In the genomic region with DNA sequence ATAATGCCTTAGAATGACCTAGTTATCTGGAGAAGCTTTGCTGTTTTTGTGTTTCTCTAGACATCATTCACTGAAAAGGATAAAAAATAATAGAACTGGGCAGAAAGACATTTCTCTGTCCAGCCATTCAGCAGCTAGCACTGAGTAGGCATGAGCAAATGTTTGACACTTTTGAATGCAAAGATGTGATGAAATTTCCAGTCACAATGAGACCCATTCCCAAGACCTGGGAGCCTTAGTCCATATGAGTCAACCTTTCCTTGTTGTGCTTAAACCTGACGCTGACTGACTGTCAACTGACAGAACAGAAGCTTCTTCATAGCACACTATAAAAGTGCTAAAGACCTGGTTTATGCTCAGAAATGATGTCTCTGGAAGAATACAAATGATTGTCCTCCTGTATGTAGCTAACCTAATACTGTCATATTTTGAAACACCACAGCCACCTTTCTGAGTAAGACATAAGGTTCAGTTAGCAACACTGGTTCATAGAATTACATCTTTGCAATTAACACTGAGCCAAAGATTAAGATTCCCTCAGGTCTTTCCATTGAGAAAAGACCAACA, we compare ENCODE assay signal across 18 cellular contexts. TPM values are rescaled to one million over a fixed set of nuclear protein-coding genes. Genes with fewer than 3 reads are reported as not detected.
DNase-seq lines count a peak whose midpoint lies in the region; ATAC-seq, FAIRE-seq and TF ChIP-seq lines count a peak whose summit lies in the region.
"Had no signal": no experiment of that assay in that cellular context is flagged by ENCODE, and none has a peak within 500 bp of the region (broad histone marks: within the 10 kb centered on the region; RNA-seq: fewer than 3 reads in every experiment).

No MANE protein-coding gene starts in this region.

- peaks cover 5% of the 10 kb centered on the region for H3K4me1 ChIP-seq in RWPE2 (ENCODE audit: insufficient read depth, poor library complexity, severe bottlenecking)
- peaks cover 14% of the 10 kb centered on the region for H3K4me1 ChIP-seq in endothelial cell of umbilical vein (ENCODE audit: control insufficient read depth, extremely low read depth, insufficient read depth, low read length)
- peaks cover 72% of the 10 kb centered on the region for H3K4me1 ChIP-seq in psoas muscle

- peaks cover 5% of the 10 kb centered on the region for H3K79me2 ChIP-seq in endothelial cell of umbilical vein (ENCODE audit: control insufficient read depth, insufficient read depth, low read length)

- peak; percentile 4 for DNase-seq in HT1080 (ENCODE audit: low read depth)
- no peak for DNase-seq in RWPE2 (ENCODE audit: low spot score)
- peak; percentile 13 for DNase-seq in endothelial cell of umbilical vein (ENCODE audit: low read depth, low spot score)
- DNase-seq in psoas muscle = no peak
- DNase-seq in AG08395 (ENCODE audit: low spot score) = no peak
- no peak for DNase-seq in GM03348 (ENCODE audit: low spot score)
- DNase-seq: CD4-positive, alpha-beta memory T cell; DND-41; GF-D8; KBM-7; MM.1S; NCI-H1417; NCI-H2081; NCI-H524 had no signal

- BruUV-seq in endothelial cell of umbilical vein (replicated peaks; lab: Mats Ljungman, UMichigan) = no TSS peak

- ATAC-seq in RWPE2 (ENCODE audit: low read depth) = peak; percentile 46; the same call in 2 of the 3 replicates
- ATAC-seq in psoas muscle = peak; percentile 44 to 70 (median 58)
- ATAC-seq in HG03175 (IDR thresholded peaks at IDR 0.05; ENCODE audit: unreplicated experiment) = no peak
- ATAC-seq: GM23338 had no signal

- no peak for TF ChIP-seq POLR2A in endothelial cell of umbilical vein (IDR thresholded peaks at IDR 0.05; ENCODE audit: low read depth, low read length)

- H3K4me3 ChIP-seq in RWPE2 (ENCODE audit: severe bottlenecking) (no peak overlapping the region), endothelial cell of umbilical vein (replicated peaks in 1 of 3; ENCODE audit: insufficient read depth in 1 of 3, low read depth in 1 of 3, low read length in 3 of 3) (no peak overlapping the region), psoas muscle (no peak overlapping the region)
- H3K4me3 ChIP-seq: GM23338 had no signal

- CTCF ChIA-PET in endothelial cell of umbilical vein (lab: Charles Lee) = interaction anchor here (1.8 to 1.9 kb wide), 2 partner anchors 129 to 142 kb away, joined by 6 read pairs; no protein-coding TSS in a partner anchor

- TF ChIP-seq CTCF in RWPE2 (IDR thresholded peaks at IDR 0.05; ENCODE audit: poor library complexity, severe bottlenecking) (no peak), endothelial cell of umbilical vein (IDR thresholded peaks at IDR 0.05; ENCODE audit: extremely low read depth in 1 of 2, insufficient read depth in 1 of 2, low read depth in 1 of 2, low read length in 2 of 2) (no peak), psoas muscle (IDR thresholded peaks at IDR 0.05) (no peak)

- H3K27ac ChIP-seq in RWPE2 (ENCODE audit: poor library complexity, severe bottlenecking) (no peak overlapping the region), endothelial cell of umbilical vein (ENCODE audit: insufficient read depth, low read depth, low read length) (no peak overlapping the region), psoas muscle (peak overlapping the region; percentile 38)
- H3K27ac ChIP-seq: RWPE1 had no signal

- H2AFZ ChIP-seq in endothelial cell of umbilical vein (ENCODE audit: low read depth, low read length) = no peak overlapping the region
- H2AFZ ChIP-seq: GM23338 had no signal

- POLR2A ChIA-PET in endothelial cell of umbilical vein (lab: Charles Lee) = no interaction called here

- dilution Hi-C loops in endothelial cell of umbilical vein (cut with MboI; ENCODE audit: extremely low pct_ligation_motif_present, low sequenced_read_pairs) = no loop called here

- FAIRE-seq in endothelial cell of umbilical vein (lab: Jason Lieb, UNC) = no peak
- FAIRE-seq: D721Med had no signal

- no peaks in the 10 kb centered on the region for H3K27me3 ChIP-seq in RWPE2 (ENCODE audit: insufficient read depth, poor library complexity, severe bottlenecking)
- H3K27me3 ChIP-seq in endothelial cell of umbilical vein (ENCODE audit: control insufficient read depth in 2 of 2, insufficient read depth in 2 of 2, low read length in 2 of 2) = no peaks in the 10 kb centered on the region
- H3K27me3 ChIP-seq in psoas muscle (ENCODE audit: insufficient read depth in 3 of 3, low read length in 2 of 3) = no peaks in the 10 kb centered on the region

- no peak overlapping the region for H3K4me2 ChIP-seq in endothelial cell of umbilical vein (ENCODE audit: insufficient read depth, low read length)
- H3K4me2 ChIP-seq: GM23338 had no signal

- 48 to 72% (median 66%) methylated on average over 1 of the region's 1 CpG for WGBS in psoas muscle, 3 donors

- intact Hi-C loops in endothelial cell of umbilical vein (cut with micrococcal nuclease) = no loop called here
- intact Hi-C loops in psoas muscle (cut with DNase I) = no loop called here

- H3K36me3 ChIP-seq in RWPE2 (ENCODE audit: low read depth) (no peaks in the 10 kb centered on the region), endothelial cell of umbilical vein (ENCODE audit: control insufficient read depth in 2 of 2, extremely low read depth in 1 of 2, insufficient read depth in 2 of 2, low read length in 2 of 2) (no peaks in the 10 kb centered on the region), psoas muscle (ENCODE audit: insufficient read depth in 1 of 2, low read depth in 1 of 2) (no peaks in the 10 kb centered on the region)

- no peaks in the 10 kb centered on the region for H4K20me1 ChIP-seq in endothelial cell of umbilical vein (replicated peaks; ENCODE audit: control insufficient read depth, extremely low read depth, insufficient read depth, low read length)

- H3K9me3 ChIP-seq in RWPE2 (ENCODE audit: severe bottlenecking) = no peaks in the 10 kb centered on the region
- no peaks in the 10 kb centered on the region for H3K9me3 ChIP-seq in endothelial cell of umbilical vein (replicated peaks; ENCODE audit: control insufficient read depth, insufficient read depth, low read length)
- H3K9me3 ChIP-seq in psoas muscle = no peaks in the 10 kb centered on the region

- no peaks in the 10 kb centered on the region for H3K9me1 ChIP-seq in endothelial cell of umbilical vein (replicated peaks; ENCODE audit: control insufficient read depth, extremely low read depth, insufficient read depth, low read length)

- H3K9ac ChIP-seq in endothelial cell of umbilical vein (replicated peaks; ENCODE audit: extremely low read depth, insufficient read depth, low read length) = no peak overlapping the region

TF ChIP-seq in endothelial cell of umbilical vein, 7 proteins besides CTCF, POLR2A, EP300 and RAD21:
- TF ChIP-seq JUN (IDR thresholded peaks at IDR 0.05; ENCODE audit: borderline replicate concordance, insufficient read depth, insufficient read length, low read depth) (no peak), GATA2 (IDR thresholded peaks at IDR 0.05; ENCODE audit: insufficient read depth, insufficient read length, low read depth, low read length) (no peak), EZH2 (IDR thresholded peaks at IDR 0.05; ENCODE audit: borderline replicate concordance, low read depth, low read length, severe bottlenecking) (no peak), MYC (IDR thresholded peaks at IDR 0.05; ENCODE audit: low read depth, low read length) (no peak), FOS (IDR thresholded peaks at IDR 0.05; ENCODE audit: borderline replicate concordance, insufficient read depth, low read length) (no peak), POLR2AphosphoS5 (IDR thresholded peaks at IDR 0.05; ENCODE audit: insufficient read depth, low read depth, low read length) (no peak)
- TF ChIP-seq, protein P1, sequence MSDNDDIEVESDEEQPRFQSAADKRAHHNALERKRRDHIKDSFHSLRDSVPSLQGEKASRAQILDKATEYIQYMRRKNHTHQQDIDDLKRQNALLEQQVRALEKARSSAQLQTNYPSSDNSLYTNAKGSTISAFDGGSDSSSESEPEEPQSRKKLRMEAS (IDR thresholded peaks at IDR 0.05; ENCODE audit: insufficient read depth, insufficient read length) = no peak

RNA-seq across cellular contexts. Expression of a gene that starts 17.1 kb away (rescaled TPM):
- total RNA-seq in HT1080 (2014; rRNA removed; shearing (Covaris generic)) = 3.3 and 3.7 TPM in 2 replicates
- 2.8 and 5.8 TPM in 2 replicates for polyA plus RNA-seq in HT1080 (2015; cell fraction: cytosol; rRNA removed)
- polyA plus RNA-seq in HT1080 (2015; cell fraction: nucleus; rRNA removed) = 10.2 and 12.8 TPM in 2 replicates
- total RNA-seq in endothelial cell of umbilical vein (39.7 and 46.8 TPM in 2 replicates), psoas muscle (10 to 100 TPM; 51.1 to 75.5 (median 71.4) TPM)
- polyA plus RNA-seq in endothelial cell of umbilical vein (8.1 and 10.0 TPM in 2 replicates), psoas muscle (10 to 100 TPM; 12.2 to 49.3 (median 24.1) TPM)
- 9.7 and 9.9 TPM in 2 replicates for polyA plus RNA-seq in endothelial cell of umbilical vein (2011; cell fraction: cytosol; rRNA removed)
- 34.7 and 38.6 TPM in 2 replicates for polyA plus RNA-seq in endothelial cell of umbilical vein (2011; cell fraction: nucleus; rRNA removed)
- polyA plus RNA-seq in endothelial cell of umbilical vein (2012) = 14.3 and 14.9 TPM in 2 replicates
- polyA minus RNA-seq in endothelial cell of umbilical vein = 45.8 and 48.3 TPM in 2 replicates
- polyA minus RNA-seq in endothelial cell of umbilical vein (2011; cell fraction: cytosol; rRNA and poly(A)+ RNA removed) = 3.3 TPM
- polyA minus RNA-seq in endothelial cell of umbilical vein (2011; cell fraction: nucleus; rRNA and poly(A)+ RNA removed) = 92.9 and 113 TPM in 2 replicates

Comparison
In these comparisons a context has a peak if more than half of its experiments do, and no peak if none do; other contexts are left out.
1. DNase-seq: peak in HT1080 (single experiment) and endothelial cell of umbilical vein (single experiment); none in RWPE2 (single experiment), psoas muscle (0 of 2), AG08395 (single experiment) and GM03348 (single experiment).